In the genomic region with DNA sequence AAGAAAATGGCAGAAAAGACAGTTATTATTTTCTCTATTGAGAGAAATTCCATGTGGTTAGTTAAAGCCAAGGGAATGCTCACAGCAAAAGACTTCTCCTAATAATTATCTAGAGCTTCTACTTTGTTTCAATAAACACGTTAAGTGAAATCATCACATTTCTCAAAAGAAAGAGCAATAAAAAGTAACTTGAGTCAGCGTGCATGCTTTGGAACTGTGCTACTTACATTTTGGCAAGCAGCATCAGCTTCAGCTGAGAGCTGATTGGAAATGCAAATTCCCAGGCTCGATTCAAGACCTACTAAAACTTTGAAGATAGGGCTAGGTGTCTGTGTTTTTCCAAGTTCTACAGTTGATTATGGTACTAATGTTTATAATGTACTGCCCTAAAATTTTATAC, we compare ENCODE assay signal across 16 cellular contexts.
DNase-seq lines count a peak whose midpoint lies in the region.
"Had no signal": no experiment of that assay in that cellular context is flagged by ENCODE, and none has a peak within 500 bp of the region (broad histone marks: within the 10 kb centered on the region; RNA-seq: fewer than 3 reads in every experiment).

No MANE protein-coding gene starts in this region.

- DNase-seq in ELR (ENCODE audit: low read depth) = peak; percentile 10
- peak; percentile 74 for DNase-seq in NCI-H1092 treated with DMSO at 0.1 percent for 48 hours (lab: John Stamatoyannopoulos, UW)
- peak; percentile 10 for DNase-seq in amniotic epithelial cell (ENCODE audit: low read depth)
- DNase-seq in central memory CD4-positive, alpha-beta T cell = no peak
- DNase-seq in COLO668 (lab: John Stamatoyannopoulos, UW; ENCODE audit: unreplicated experiment) = no peak
- no peak for DNase-seq in H7
- DNase-seq: activated naive CD8-positive, alpha-beta T cell treated with anti-CD3 and anti-CD28 coated beads for 36 hours; DMS79 treated with DMSO at 0.1 percent for 48 hours; heart left ventricle; MM.1S; ovary; T-helper 1 cell had no signal

- H3K4me1 ChIP-seq in skeletal muscle satellite cell (ENCODE audit: control insufficient read depth, insufficient read depth, low read length) = peaks cover 35% of the 10 kb centered on the region
- H3K4me1 ChIP-seq: esophagus muscularis mucosa, heart left ventricle had no signal

- H3K36me3 ChIP-seq in skeletal muscle satellite cell (ENCODE audit: insufficient read depth, low read length) (no peaks in the 10 kb centered on the region), H7 (replicated peaks; ENCODE audit: control insufficient read depth, insufficient read depth, low read length) (no peaks in the 10 kb centered on the region)
- H3K36me3 ChIP-seq: cardiac muscle cell, esophagus muscularis mucosa, heart left ventricle, ovary had no signal

- H3K4me3 ChIP-seq in skeletal muscle satellite cell (ENCODE audit: low read length) (no peak overlapping the region), H7 (ENCODE audit: insufficient read depth, low read depth, low read length) (no peak overlapping the region)
- H3K4me3 ChIP-seq: cardiac muscle cell, esophagus muscularis mucosa, heart left ventricle, lung, ovary had no signal

- no peak overlapping the region for H3K9ac ChIP-seq in skeletal muscle satellite cell (ENCODE audit: low read depth, low read length)

- peak overlapping the region; percentile 67 for H3K4me2 ChIP-seq in skeletal muscle satellite cell (ENCODE audit: low read length)

- H3K9me3 ChIP-seq in skeletal muscle satellite cell (replicated peaks; ENCODE audit: low read length) = no peaks in the 10 kb centered on the region
- H3K9me3 ChIP-seq: esophagus muscularis mucosa, heart left ventricle, ovary had no signal

- no peaks in the 10 kb centered on the region for H3K27me3 ChIP-seq in skeletal muscle satellite cell (ENCODE audit: control insufficient read depth, insufficient read depth, low read length)
- no peaks in the 10 kb centered on the region for H3K27me3 ChIP-seq in H7 (ENCODE audit: control insufficient read depth, insufficient read depth, low read length)
- H3K27me3 ChIP-seq: cardiac muscle cell, esophagus muscularis mucosa, heart left ventricle, ovary had no signal

Comparison
In these comparisons a context has a peak if more than half of its experiments do, and no peak if none do; other contexts are left out.
1. DNase-seq: peak in ELR (single experiment), NCI-H1092 treated with DMSO at 0.1 percent for 48 hours (single experiment) and amniotic epithelial cell (single experiment); none in central memory CD4-positive, alpha-beta T cell (single experiment), COLO668 (single experiment) and H7 (single experiment).